In the genomic region with DNA sequence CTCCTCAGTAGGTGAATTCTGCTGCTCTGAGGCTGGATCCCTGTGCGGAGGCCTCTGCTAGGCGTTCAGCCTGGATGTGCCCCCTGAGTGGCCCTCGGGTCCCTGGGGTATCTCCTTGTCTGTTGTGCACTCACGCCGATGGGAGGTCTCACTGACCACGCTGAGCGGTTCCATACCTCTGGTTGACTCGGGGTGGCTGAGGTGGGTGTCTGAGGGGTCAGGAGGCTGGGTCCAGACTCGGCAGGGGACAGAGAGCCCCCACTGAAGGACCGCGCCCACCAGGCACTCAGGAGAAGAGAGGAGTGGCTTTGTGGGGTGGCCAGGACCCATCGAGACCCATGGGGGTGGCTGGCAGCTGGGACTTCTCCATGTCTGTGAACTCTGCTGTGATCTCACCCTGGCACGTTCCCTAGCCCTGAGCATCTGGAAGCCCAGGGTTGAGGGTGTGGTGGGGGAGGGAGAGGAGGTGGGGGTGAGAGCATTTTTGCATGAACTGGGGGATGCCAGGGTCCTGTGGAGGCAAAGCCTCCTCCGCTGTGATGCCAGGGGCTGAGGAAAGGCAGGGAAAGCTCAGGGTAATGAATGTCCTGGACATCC, we compare ENCODE assay signal across 30 cellular contexts. TPM values are rescaled to one million over a fixed set of nuclear protein-coding genes. Genes with fewer than 3 reads are reported as not detected.
"Had no signal": no experiment of that assay in that cellular context is flagged by ENCODE, and none has a peak within 500 bp of the region (broad histone marks: within the 10 kb centered on the region; RNA-seq: fewer than 3 reads in every experiment).

No MANE protein-coding gene starts in this region.

- H3K4me3 Mint-ChIP-seq: activated naive CD4-positive, alpha-beta T cell treated with anti-CD3 and anti-CD28 coated beads for 36 hours; activated naive CD8-positive, alpha-beta T cell treated with anti-CD3 and anti-CD28 coated beads for 36 hours; activated T-helper 1 cell treated with anti-CD3 and anti-CD28 coated beads, Interleukin-12 subunit alpha, Interleukin-12 subunit beta, Interleukin-2, Interleukin-4 antibody, amounts not matched to agents 30 ng/mL and 10 ng/mL and 1 ng/mL, durations not matched to agents 14 hours and 24 hours and 36 hours; stimulated activated effector memory CD8-positive, alpha-beta T cell treated with anti-CD3 and anti-CD28 coated beads, Interleukin-12 subunit alpha, Interleukin-12 subunit beta, amount 100 ng/mL, for 72 hours; stimulated activated naive CD8-positive, alpha-beta T cell treated with anti-CD3 and anti-CD28 coated beads, Interleukin-15, Interleukin-2, amounts not matched to agents 100 ng/mL and 50 ng/mL, for 24 hours; T-helper 2 cell treated with Interferon-gamma antibody and Interleukin-4, amounts not matched to agents 5 μg/mL and 100 μg/mL, for 36 hours had no signal

- H3K27ac ChIP-seq: brain microvascular endothelial cell, heart right ventricle, lower lobe of right lung, ovary, thyroid gland, upper lobe of right lung had no signal

- ATAC-seq: left lobe of liver; lower lobe of right lung; mucosa of descending colon; sciatic nerve; stimulated activated effector memory CD8-positive, alpha-beta T cell treated with anti-CD3 and anti-CD28 coated beads, Interleukin-12 subunit alpha, Interleukin-12 subunit beta, amount 100 ng/mL, for 72 hours; upper lobe of right lung had no signal

- H3K9me3 Mint-ChIP-seq: activated naive CD4-positive, alpha-beta T cell treated with anti-CD3 and anti-CD28 coated beads for 36 hours; activated naive CD8-positive, alpha-beta T cell treated with anti-CD3 and anti-CD28 coated beads for 36 hours; nephron progenitor cell; stimulated activated effector memory CD8-positive, alpha-beta T cell treated with anti-CD3 and anti-CD28 coated beads, Interleukin-12 subunit alpha, Interleukin-12 subunit beta, amount 100 ng/mL, for 72 hours; stimulated activated naive CD8-positive, alpha-beta T cell treated with anti-CD3 and anti-CD28 coated beads, Interleukin-15, Interleukin-2, amounts not matched to agents 100 ng/mL and 50 ng/mL, for 24 hours had no signal

- H3K27ac Mint-ChIP-seq: activated naive CD4-positive, alpha-beta T cell treated with anti-CD3 and anti-CD28 coated beads for 36 hours; activated naive CD8-positive, alpha-beta T cell treated with anti-CD3 and anti-CD28 coated beads for 36 hours; activated T-helper 1 cell treated with anti-CD3 and anti-CD28 coated beads, Interleukin-12 subunit alpha, Interleukin-12 subunit beta, Interleukin-2, Interleukin-4 antibody, amounts not matched to agents 30 ng/mL and 10 ng/mL and 1 ng/mL, durations not matched to agents 14 hours and 24 hours and 36 hours; nephron progenitor cell; stimulated activated effector memory CD8-positive, alpha-beta T cell treated with anti-CD3 and anti-CD28 coated beads, Interleukin-12 subunit alpha, Interleukin-12 subunit beta, amount 100 ng/mL, for 72 hours; stimulated activated naive CD8-positive, alpha-beta T cell treated with anti-CD3 and anti-CD28 coated beads, Interleukin-15, Interleukin-2, amounts not matched to agents 100 ng/mL and 50 ng/mL, for 24 hours; T-helper 2 cell treated with Interferon-gamma antibody and Interleukin-4, amounts not matched to agents 5 μg/mL and 100 μg/mL, for 36 hours had no signal

- H3K4me3 ChIP-seq: heart right ventricle, lower lobe of right lung, mucosa of descending colon, ovary, prostate gland, skin epidermis, thyroid gland, upper lobe of right lung had no signal

- H3K36me3 ChIP-seq: brain microvascular endothelial cell, heart right ventricle, lower lobe of right lung, ovary, prostate gland, thyroid gland, upper lobe of right lung had no signal

- H3K4me1 Mint-ChIP-seq: activated naive CD8-positive, alpha-beta T cell treated with anti-CD3 and anti-CD28 coated beads for 36 hours; stimulated activated effector memory CD8-positive, alpha-beta T cell treated with anti-CD3 and anti-CD28 coated beads, Interleukin-12 subunit alpha, Interleukin-12 subunit beta, amount 100 ng/mL, for 72 hours had no signal

- H3K9me3 ChIP-seq: heart right ventricle, lower lobe of right lung, mucosa of descending colon, ovary, prostate gland, thyroid gland, upper lobe of right lung had no signal

- DNase-seq: activated CD4-positive, alpha-beta T cell treated with anti-CD3 and anti-CD28 coated beads for 48 hours; activated CD4-positive, alpha-beta T cell treated with anti-CD3 and anti-CD28 coated beads, Interleukin-2, amount 50 U/mL, for 48 hours; activated CD8-positive, alpha-beta memory T cell treated with anti-CD3 and anti-CD28 coated beads for 24 hours; activated effector memory CD4-positive, alpha-beta T cell treated with anti-CD3 and anti-CD28 coated beads, Interleukin-2, amount 50 U/mL, for 16 hours; activated naive CD4-positive, alpha-beta T cell treated with anti-CD3 and anti-CD28 coated beads for 36 hours; activated naive CD8-positive, alpha-beta T cell treated with anti-CD3 and anti-CD28 coated beads for 36 hours; brain microvascular endothelial cell; caudate nucleus; foreskin melanocyte; heart right ventricle; kidney glomerular epithelial cell; lower lobe of right lung; mesendoderm; mucosa of descending colon; nephron progenitor cell; retina; stimulated activated CD4-positive, alpha-beta T cell treated with anti-CD3 and anti-CD28 coated beads, Interleukin-4, amount 100 ng/mL, for 24 hours; substantia nigra; T-helper 1 cell; thyroid gland; upper lobe of right lung had no signal

- H3K27me3 ChIP-seq: brain microvascular endothelial cell, ovary, thyroid gland, upper lobe of right lung had no signal

- H3K36me3 Mint-ChIP-seq: activated naive CD8-positive, alpha-beta T cell treated with anti-CD3 and anti-CD28 coated beads for 36 hours; stimulated activated effector memory CD8-positive, alpha-beta T cell treated with anti-CD3 and anti-CD28 coated beads, Interleukin-12 subunit alpha, Interleukin-12 subunit beta, amount 100 ng/mL, for 72 hours had no signal

- H3K4me1 ChIP-seq: lower lobe of right lung, prostate gland, thyroid gland, upper lobe of right lung had no signal

RNA-seq across cellular contexts. Expression of a gene that starts 53.7 kb away (rescaled TPM):
- total RNA-seq: activated naive CD4-positive, alpha-beta T cell treated with anti-CD3 and anti-CD28 coated beads for 36 hours; activated naive CD8-positive, alpha-beta T cell treated with anti-CD3 and anti-CD28 coated beads for 36 hours; activated T-helper 1 cell treated with anti-CD3 and anti-CD28 coated beads, Interleukin-12 subunit alpha, Interleukin-12 subunit beta, Interleukin-2, Interleukin-4 antibody, amounts not matched to agents 30 ng/mL and 10 ng/mL and 1 ng/mL, durations not matched to agents 14 hours and 24 hours and 36 hours; left lobe of liver had no signal
